Comparison of ENCODE assay signal across 18 cellular contexts in the genomic region with DNA sequence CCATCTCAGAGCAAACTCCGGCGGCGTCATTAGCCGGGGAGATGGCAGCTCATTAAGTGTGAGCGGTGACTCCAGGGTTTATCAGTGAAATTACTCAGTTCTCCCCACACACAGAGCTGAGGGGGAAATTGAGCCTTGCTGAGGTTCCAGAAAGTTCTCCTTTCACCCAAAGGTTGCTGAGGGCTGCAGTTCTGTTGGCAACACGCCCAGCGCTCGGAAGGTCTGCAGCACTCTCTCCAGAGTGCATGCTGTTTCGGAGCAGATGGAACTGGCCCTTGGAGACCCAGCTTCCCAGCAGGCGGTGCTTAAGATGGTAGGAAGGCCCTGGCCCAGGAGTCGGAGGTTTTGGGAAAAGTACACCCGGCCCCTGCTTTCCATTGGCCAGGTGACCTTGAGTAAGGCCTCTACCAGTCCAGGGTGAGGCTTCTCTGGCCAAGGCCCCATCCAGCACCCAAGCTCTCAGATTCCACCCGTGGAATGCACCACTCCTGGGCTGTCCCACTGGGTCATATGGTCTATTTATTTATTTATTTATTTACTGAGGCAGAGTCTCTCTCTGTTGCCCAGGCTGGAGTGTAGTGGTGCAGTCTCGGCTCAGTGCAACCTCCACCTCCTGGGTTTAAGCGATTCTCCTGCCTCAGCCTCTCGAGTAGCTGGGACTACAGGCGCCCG.
A peak's percentile ranks its signal among the peaks of the same experiment; 100 is the strongest.
DNase-seq lines count a peak whose midpoint lies in the region; ATAC-seq, FAIRE-seq and TF ChIP-seq lines count a peak whose summit lies in the region.
"Had no signal": no experiment of that assay in that cellular context is flagged by ENCODE, and none has a peak within 500 bp of the region (broad histone marks: within the 10 kb centered on the region; RNA-seq: fewer than 3 reads in every experiment).

No MANE protein-coding gene starts in this region.

- CTCF ChIA-PET in mammary epithelial cell (lab: Charles Lee; ENCODE audit: low non-redundant PET), result no interaction called here

- H3K27ac ChIP-seq in pancreas (no peak overlapping the region), mammary epithelial cell (ENCODE audit: insufficient read depth, low read depth, low read length) (no peak overlapping the region)

- WGBS in pancreas, 2 donors, result 85 to 88% methylated on average over 18 of the region's 18 CpGs
- 95% methylated on average over 12 of the region's 18 CpGs for WGBS in mammary epithelial cell (ENCODE audit: low coverage, missing lambda C conversion rate)

- peaks cover 7% of the 10 kb centered on the region for H3K9me3 Mint-ChIP-seq in glutamatergic neuron (ENCODE audit: unreplicated experiment)
- H3K9me3 Mint-ChIP-seq: activated CD4-positive, alpha-beta T cell treated with anti-CD3 and anti-CD28 coated beads, Interleukin-2, amount 10 ng/mL, durations not matched to agents 24 days and 14 days; activated naive CD8-positive, alpha-beta T cell treated with anti-CD3 and anti-CD28 coated beads, Interleukin-2, amount 10 ng/mL, durations not matched to agents 7 days and 5 days; activated T-cell treated with anti-CD3 and anti-CD28 coated beads, Interleukin-2, amount 50 U/mL, for 24 hours; type B pancreatic cell had no signal

- peak in 3 of 4 donors; percentile 29 to 50 (median 31) for ATAC-seq in pancreas

- no peak overlapping the region for H3K9ac ChIP-seq in mammary epithelial cell (ENCODE audit: insufficient read depth, low read length)

- no peak overlapping the region; the same call in 1 of the 2 replicates for H3K4me3 ChIP-seq in BE2C (ENCODE audit: low read depth, low read length)
- no peak overlapping the region for H3K4me3 ChIP-seq in pancreas
- H3K4me3 ChIP-seq in mammary epithelial cell (replicated peaks in 1 of 3; ENCODE audit: insufficient read depth in 1 of 3, low read depth in 2 of 3, low read length in 3 of 3), result no peak overlapping the region

- H3K9me3 ChIP-seq in BE2C, result no peaks in the 10 kb centered on the region
- H3K9me3 ChIP-seq in pancreas, result no peaks in the 10 kb centered on the region
- no peaks in the 10 kb centered on the region for H3K9me3 ChIP-seq in mammary epithelial cell (replicated peaks; ENCODE audit: insufficient read depth, low read length)

- no peak overlapping the region for H3K4me2 ChIP-seq in mammary epithelial cell (ENCODE audit: insufficient read depth, low read depth, low read length)

- peak overlapping the region; percentile 80 for H3K4me3 Mint-ChIP-seq in glutamatergic neuron (ENCODE audit: unreplicated experiment)
- H3K4me3 Mint-ChIP-seq: activated CD4-positive, alpha-beta T cell treated with anti-CD3 and anti-CD28 coated beads, Interleukin-2, amount 10 ng/mL, durations not matched to agents 24 days and 14 days; activated naive CD8-positive, alpha-beta T cell treated with anti-CD3 and anti-CD28 coated beads, Interleukin-2, amount 10 ng/mL, durations not matched to agents 7 days and 5 days; activated T-cell treated with anti-CD3 and anti-CD28 coated beads, Interleukin-2, amount 50 U/mL, for 24 hours; type B pancreatic cell had no signal

- dilution Hi-C loops in mammary epithelial cell (cut with HindIII; ENCODE audit: low sequenced_read_pairs), result loop anchor here (5.0 kb wide), 2 partner anchors 33 to 37 kb away; no protein-coding TSS in a partner anchor

- no peak for FAIRE-seq in pancreas (lab: Jason Lieb, UNC)
- FAIRE-seq: G401.6, GM12892 had no signal

- H3K36me3 Mint-ChIP-seq in glutamatergic neuron (ENCODE audit: unreplicated experiment), result no peaks in the 10 kb centered on the region
- H3K36me3 Mint-ChIP-seq: activated naive CD8-positive, alpha-beta T cell treated with anti-CD3 and anti-CD28 coated beads, Interleukin-2, amount 10 ng/mL, durations not matched to agents 7 days and 5 days; type B pancreatic cell had no signal

- peak overlapping the region; percentile 97 for H3K27ac Mint-ChIP-seq in glutamatergic neuron (ENCODE audit: unreplicated experiment)
- H3K27ac Mint-ChIP-seq: activated CD4-positive, alpha-beta T cell treated with anti-CD3 and anti-CD28 coated beads, Interleukin-2, amount 10 ng/mL, durations not matched to agents 24 days and 14 days; activated naive CD8-positive, alpha-beta T cell treated with anti-CD3 and anti-CD28 coated beads, Interleukin-2, amount 10 ng/mL, durations not matched to agents 7 days and 5 days; activated T-cell treated with anti-CD3 and anti-CD28 coated beads, Interleukin-2, amount 50 U/mL, for 24 hours; type B pancreatic cell had no signal

- H3K4me1 Mint-ChIP-seq in glutamatergic neuron (ENCODE audit: low read depth, unreplicated experiment), result peaks cover 57% of the 10 kb centered on the region
- H3K4me1 Mint-ChIP-seq: activated CD4-positive, alpha-beta T cell treated with anti-CD3 and anti-CD28 coated beads, Interleukin-2, amount 10 ng/mL, durations not matched to agents 24 days and 14 days; activated naive CD8-positive, alpha-beta T cell treated with anti-CD3 and anti-CD28 coated beads, Interleukin-2, amount 10 ng/mL, durations not matched to agents 7 days and 5 days had no signal

- H3K36me3 ChIP-seq in BE2C, result no peaks in the 10 kb centered on the region; the same call in 1 of the 2 replicates
- no peaks in the 10 kb centered on the region for H3K36me3 ChIP-seq in pancreas
- H3K36me3 ChIP-seq in mammary epithelial cell (ENCODE audit: insufficient read depth, low read length), result no peaks in the 10 kb centered on the region

- BruUV-seq in mammary epithelial cell (replicated peaks; lab: Mats Ljungman, UMichigan), result no TSS peak

- DNase-seq in BE2C, result peak; percentile 87
- peak; percentile 6 for DNase-seq in NCI-H2227 treated with DMSO at 0.1 percent for 48 hours (lab: John Stamatoyannopoulos, UW)
- DNase-seq in glutamatergic neuron, result no peak
- DNase-seq in pancreas, result peak in 1 of 6 donors; percentile 55
- no peak for DNase-seq in mammary epithelial cell
- DNase-seq in T-helper 9 cell, result no peak
- DNase-seq in UCSD-AML1 (lab: John Stamatoyannopoulos, UW; ENCODE audit: unreplicated experiment), result no peak
- DNase-seq in AG08395 (ENCODE audit: low spot score), result no peak
- DNase-seq: activated CD4-positive, alpha-beta T cell treated with anti-CD3 and anti-CD28 coated beads, Interleukin-2, amount 10 ng/mL, durations not matched to agents 24 days and 14 days; activated naive CD8-positive, alpha-beta T cell treated with anti-CD3 and anti-CD28 coated beads, Interleukin-2, amount 10 ng/mL, durations not matched to agents 7 days and 5 days; activated T-cell treated with anti-CD3 and anti-CD28 coated beads, Interleukin-2, amount 50 U/mL, for 24 hours; foreskin fibroblast; mesendoderm; NCI-H2029 treated with DMSO at 0.1 percent for 48 hours; SHP77 treated with DMSO at 0.1 percent for 48 hours had no signal

- no peaks in the 10 kb centered on the region for H3K79me2 ChIP-seq in mammary epithelial cell (ENCODE audit: insufficient read depth, low read length)

- no peaks in the 10 kb centered on the region for H4K20me1 ChIP-seq in mammary epithelial cell (ENCODE audit: insufficient read depth, low read length)

- TF ChIP-seq CTCF in BE2C (IDR thresholded peaks at IDR 0.05; ENCODE audit: low read depth, low read length) (no peak), glutamatergic neuron (IDR thresholded peaks at IDR 0.05; ENCODE audit: partially characterized antibody, unreplicated experiment) (no peak), pancreas (IDR thresholded peaks at IDR 0.05) (no peak), mammary epithelial cell (conservative IDR thresholded peaks at IDR 0.05 in 1 of 2, IDR thresholded peaks at IDR 0.05 in 1 of 2; ENCODE audit: extremely low read depth in 1 of 2, insufficient read depth in 1 of 2, low read depth in 1 of 2, low read length in 2 of 2) (no peak)

- H2AFZ ChIP-seq in mammary epithelial cell (ENCODE audit: low read depth, low read length), result no peak overlapping the region

- H3K27me3 Mint-ChIP-seq in glutamatergic neuron (ENCODE audit: unreplicated experiment), result peaks cover 4% of the 10 kb centered on the region
- H3K27me3 Mint-ChIP-seq: activated CD4-positive, alpha-beta T cell treated with anti-CD3 and anti-CD28 coated beads, Interleukin-2, amount 10 ng/mL, durations not matched to agents 24 days and 14 days; activated naive CD8-positive, alpha-beta T cell treated with anti-CD3 and anti-CD28 coated beads, Interleukin-2, amount 10 ng/mL, durations not matched to agents 7 days and 5 days had no signal

- in situ Hi-C loops in mammary epithelial cell (cut with MboI; ENCODE audit: low sequenced_read_pairs in 2 of 2), result loop anchor here in 1 of 2 donors (25.0 kb wide), 1 partner anchor 332 kb away; a partner anchor contains a TSS

- intact Hi-C loops in pancreas (cut with DNase I), result loop anchor here in 1 of 3 donors (10.0 kb wide), 1 partner anchor 435 kb away; no protein-coding TSS in a partner anchor
- intact Hi-C loops in mammary epithelial cell (cut with micrococcal nuclease), result loop anchor here (5.0 to 10.0 kb wide), 3 partner anchors 145 to 737 kb away; no protein-coding TSS in a partner anchor

- H3K27me3 ChIP-seq in BE2C, result no peaks in the 10 kb centered on the region
- no peaks in the 10 kb centered on the region for H3K27me3 ChIP-seq in pancreas
- H3K27me3 ChIP-seq in mammary epithelial cell (ENCODE audit: insufficient read depth, low read length), result no peaks in the 10 kb centered on the region

- peaks cover 50% of the 10 kb centered on the region for H3K4me1 ChIP-seq in BE2C
- H3K4me1 ChIP-seq in pancreas, result no peaks in the 10 kb centered on the region
- H3K4me1 ChIP-seq in mammary epithelial cell (ENCODE audit: insufficient read depth, low read length), result no peaks in the 10 kb centered on the region

Comparison
In these comparisons a context has a peak if more than half of its experiments do, and no peak if none do; other contexts are left out.
1. DNase-seq: peak in BE2C (single experiment) and NCI-H2227 treated with DMSO at 0.1 percent for 48 hours (single experiment); none in glutamatergic neuron (single experiment), mammary epithelial cell (single experiment), T-helper 9 cell (single experiment), UCSD-AML1 (single experiment) and AG08395 (single experiment).